9 cellular contexts compared by ENCODE assay signal in genomic region chr6:44388135-44388487, GRCh38. TPM values are rescaled to one million over a fixed set of nuclear protein-coding genes. Genes with fewer than 3 reads are reported as not detected.
DNase-seq lines count a peak whose midpoint lies in the region; FAIRE-seq and TF ChIP-seq lines count a peak whose summit lies in the region.
"Had no signal": no experiment of that assay in that cellular context is flagged by ENCODE, and none has a peak within 500 bp of the region (broad histone marks: within the 10 kb centered on the region; RNA-seq: fewer than 3 reads in every experiment).

No MANE protein-coding gene starts in this region.

- peaks cover 28% of the 10 kb centered on the region for H4K20me1 ChIP-seq in PC-9 (ENCODE audit: insufficient read depth)

- H3K4me2 ChIP-seq in PC-9 = peak overlapping the region; percentile 88

- H3F3A ChIP-seq in PC-9 (ENCODE audit: insufficient read depth, low read depth) = no peaks in the 10 kb centered on the region

- H3K4me3 Mint-ChIP-seq in endothelial cell (ENCODE audit: unreplicated experiment) = peak overlapping the region; percentile 97
- H3K4me3 Mint-ChIP-seq in osteocyte (ENCODE audit: unreplicated experiment) = peak overlapping the region; percentile 95

- no peak for FAIRE-seq in GM12892 (lab: Jason Lieb, UNC)
- FAIRE-seq: frontal cortex had no signal

- H3K4me3 ChIP-seq in PC-9 = peak overlapping the region; percentile 58

- no peak for TF ChIP-seq POLR2A in GM12892 (IDR thresholded peaks at IDR 0.05; ENCODE audit: low read depth, low read length)

- H3K27me3 ChIP-seq in PC-9 (ENCODE audit: insufficient read depth, low read depth) = 0 out of 2 replicates have a peak, but pooled peaks cover 2% of the 10 kb centered on the region

- no TSS peak for BruUV-seq in PC-9 (replicated peaks; lab: Mats Ljungman, UMichigan)

- no peaks in the 10 kb centered on the region for H3K9me3 ChIP-seq in PC-9 (ENCODE audit: insufficient read depth, low read depth)

- 0 out of 2 replicates have a peak overlapping the region, but pooled peaks have one; percentile 58 for H2AFZ ChIP-seq in PC-9

- H3K79me2 ChIP-seq in PC-9 (ENCODE audit: low read depth) = peaks cover 40% of the 10 kb centered on the region

- no peaks in the 10 kb centered on the region for H3K9me2 ChIP-seq in PC-9 (ENCODE audit: insufficient read depth)

- no peak overlapping the region for H3K27ac ChIP-seq in PC-9

- POLR2A ChIA-PET in PC-9 (lab: Charles Lee; ENCODE audit: unreplicated experiment) = interaction anchor here (0.5 to 0.9 kb wide), 3 partner anchors 10 to 92 kb away, joined by 3 to 4 read pairs (median 4); partner anchors contain the start of gene AARS2

- peak; percentile 9 to 14 for DNase-seq in stimulated activated CD4-positive, alpha-beta T cell treated with anti-CD3 and anti-CD28 coated beads, Interleukin-2, amount 100 ng/mL, for 48 hours
- DNase-seq in stimulated activated CD4-positive, alpha-beta T cell treated with anti-CD3 and anti-CD28 coated beads, Interleukin-4, amount 100 ng/mL, for 1 hour = no peak
- no peak for DNase-seq in PC-9
- no peak for DNase-seq in endothelial cell (ENCODE audit: low spot score)
- DNase-seq in osteocyte (ENCODE audit: extremely low spot score, unreplicated experiment) = no peak
- DNase-seq in activated effector memory CD4-positive, alpha-beta T cell treated with Interleukin-2 at 50 U/mL for 16 hours = no peak
- no peak for DNase-seq in NCI-H345 (lab: John Stamatoyannopoulos, UW)
- no peak for DNase-seq in GM12892 (ENCODE audit: insufficient read length)

- peaks cover 26% of the 10 kb centered on the region for H3K4me1 Mint-ChIP-seq in endothelial cell (ENCODE audit: unreplicated experiment)
- peaks cover 32% of the 10 kb centered on the region for H3K4me1 Mint-ChIP-seq in osteocyte (ENCODE audit: unreplicated experiment)

- no peak for TF ChIP-seq CTCF in PC-9 (conservative IDR thresholded peaks at IDR 0.05)
- no peak for TF ChIP-seq CTCF in endothelial cell (IDR thresholded peaks at IDR 0.05; ENCODE audit: unreplicated experiment)
- no peak for TF ChIP-seq CTCF in osteocyte (IDR thresholded peaks at IDR 0.05)

- H3K4me1 ChIP-seq in PC-9 (replicated peaks; ENCODE audit: insufficient read depth) = peaks cover 20% of the 10 kb centered on the region

- no peaks in the 10 kb centered on the region for H3K36me3 Mint-ChIP-seq in endothelial cell (ENCODE audit: low read depth, unreplicated experiment)
- H3K36me3 Mint-ChIP-seq in osteocyte (ENCODE audit: unreplicated experiment) = peaks cover 10% of the 10 kb centered on the region

- H3K27me3 Mint-ChIP-seq in endothelial cell (ENCODE audit: unreplicated experiment) (peaks cover 9% of the 10 kb centered on the region), osteocyte (ENCODE audit: unreplicated experiment) (no peaks in the 10 kb centered on the region)

- H3K9me3 Mint-ChIP-seq in endothelial cell (ENCODE audit: unreplicated experiment) = no peaks in the 10 kb centered on the region
- H3K9me3 Mint-ChIP-seq in osteocyte (ENCODE audit: unreplicated experiment) = no peaks in the 10 kb centered on the region

- CTCF ChIA-PET in PC-9 (lab: Charles Lee) = interaction anchor here (0.7 to 1.1 kb wide), 2 partner anchors 47 to 69 kb away, joined by 4 to 5 read pairs; no protein-coding TSS in a partner anchor

- intact Hi-C loops in PC-9 (cut with micrococcal nuclease; ENCODE audit: unreplicated experiment) = loop anchor here (5.0 kb wide), 1 partner anchor 121 kb away; the partner anchor contains the start of gene NFKBIE

- peaks cover 6% of the 10 kb centered on the region; the same call in 1 of the 2 replicates for H3K36me3 ChIP-seq in PC-9 (ENCODE audit: low read depth)

- peak overlapping the region; percentile 33 for H3K27ac Mint-ChIP-seq in endothelial cell (ENCODE audit: unreplicated experiment)
- peak overlapping the region; percentile 99 for H3K27ac Mint-ChIP-seq in osteocyte (ENCODE audit: unreplicated experiment)

RNA-seq across cellular contexts. Expression of gene CDC5L, which starts 0.6 kb away (rescaled TPM):
- 17.8 and 24.0 TPM in 2 replicates for total RNA-seq in PC-9 (2021)
- total RNA-seq in endothelial cell (ENCODE audit: unreplicated experiment) = 17.3 TPM
- total RNA-seq in osteocyte = 22.5 and 23.1 TPM in 2 replicates
- polyA plus RNA-seq in GM12892 (2012; ENCODE audit: missing spikeins) = 15.0 TPM

RNA-seq across cellular contexts. Expression of gene SPATS1, which starts 45.7 kb away (rescaled TPM):
- total RNA-seq in PC-9 (2021) (not detected in 2 replicates), endothelial cell (ENCODE audit: unreplicated experiment) (not detected), osteocyte (not detected in 2 replicates)
- not detected for polyA plus RNA-seq in GM12892 (2012; ENCODE audit: missing spikeins)

Comparison
In these comparisons a context has a peak if more than half of its experiments do, and no peak if none do; other contexts are left out.
1. DNase-seq: peak in stimulated activated CD4-positive, alpha-beta T cell treated with anti-CD3 and anti-CD28 coated beads, Interleukin-2, amount 100 ng/mL, for 48 hours (2 of 2); none in stimulated activated CD4-positive, alpha-beta T cell treated with anti-CD3 and anti-CD28 coated beads, Interleukin-4, amount 100 ng/mL, for 1 hour (single experiment), PC-9 (0 of 2), endothelial cell (single experiment), osteocyte (single experiment), activated effector memory CD4-positive, alpha-beta T cell treated with Interleukin-2 at 50 U/mL for 16 hours (single experiment), NCI-H345 (single experiment) and GM12892 (single experiment).